ENCODE assay signal across 8 cellular contexts in the genomic region with DNA sequence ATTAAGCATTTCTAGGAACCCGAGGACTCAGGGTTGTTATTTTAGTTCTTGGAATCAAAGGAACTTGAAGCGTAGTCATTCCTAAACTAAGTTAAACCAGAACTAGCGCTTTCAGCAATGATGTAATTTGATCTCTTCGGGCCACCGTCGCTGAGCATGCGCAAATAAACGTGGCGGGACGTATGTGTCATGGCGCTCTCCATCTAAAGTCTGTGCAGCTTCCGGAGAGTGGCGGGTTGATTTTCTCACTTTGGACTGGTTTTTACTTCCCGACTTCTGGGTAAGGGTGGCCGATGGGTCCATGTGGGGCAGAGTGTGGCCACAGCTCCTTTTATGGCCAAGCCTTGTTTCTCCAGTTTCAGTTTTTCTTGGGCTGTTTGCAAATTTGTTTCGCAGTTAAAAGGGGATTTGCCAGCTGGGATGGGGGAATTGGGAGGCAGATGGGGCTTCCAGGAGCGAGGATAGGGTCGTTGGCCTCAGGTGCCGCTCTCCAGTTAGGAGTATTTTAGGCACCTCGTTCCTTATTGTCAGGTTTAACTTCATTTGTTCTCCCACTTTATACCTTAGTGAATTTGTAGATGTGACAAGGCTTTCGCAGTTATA. TPM values are rescaled to one million over a fixed set of nuclear protein-coding genes. Genes with fewer than 3 reads are reported as not detected.
DNase-seq lines count a peak whose midpoint lies in the region; ATAC-seq and TF ChIP-seq lines count a peak whose summit lies in the region.

CDKAL1 (plus strand) TSS at position 163 of the 603 bp plus-strand sequence. CDS start 11,894 bp downstream, outside the sequence.

- CTCF ChIA-PET in Calu3 (lab: Charles Lee) = interaction anchor here (0.5 to 1.1 kb wide), 3 partner anchors 129 to 278 kb away, joined by 3 to 6 read pairs (median 3); no protein-coding TSS in a partner anchor

- H3K36me3 ChIP-seq in HUES64 (ENCODE audit: insufficient read depth, low read length) (no peaks in the 10 kb centered on the region), OCI-LY1 (ENCODE audit: insufficient read depth, low read length) (no peaks in the 10 kb centered on the region; the same call in 1 of the 2 replicates)

- H3K9me3 ChIP-seq in HUES64 (ENCODE audit: insufficient read depth, low read depth, low read length) (no peaks in the 10 kb centered on the region), OCI-LY1 (ENCODE audit: low read length) (no peaks in the 10 kb centered on the region)

- H3K9me2 ChIP-seq in OCI-LY1 (ENCODE audit: low read depth, low read length) = no peaks in the 10 kb centered on the region

- H3K4me1 Mint-ChIP-seq in Calu3 (ENCODE audit: low read depth, unreplicated experiment) = peaks cover 33% of the 10 kb centered on the region

- no peaks in the 10 kb centered on the region for H3K27me3 ChIP-seq in HUES64 (ENCODE audit: insufficient read depth, low read length)
- H3K27me3 ChIP-seq in OCI-LY1 (ENCODE audit: insufficient read depth, low read length) = no peaks in the 10 kb centered on the region

- H3K4me3 ChIP-seq in HUES64 (ENCODE audit: low read length) (peak within 1 kb of the TSS; percentile 87), OCI-LY1 (ENCODE audit: low read depth, low read length, poor library complexity, severe bottlenecking) (peak within 1 kb of the TSS; percentile 96)

- peak within 1 kb of the TSS; percentile 96 for H3K4me2 ChIP-seq in OCI-LY1 (ENCODE audit: low read length)

- H3K4me1 ChIP-seq in HUES64 (ENCODE audit: insufficient read depth, low read length) (peaks cover 11% of the 10 kb centered on the region; the same call in 1 of the 2 replicates), OCI-LY1 (ENCODE audit: insufficient read depth, low read length, severe bottlenecking) (peaks cover 20% of the 10 kb centered on the region)

- peak within 1 kb of the TSS; percentile 87 for H3K27ac Mint-ChIP-seq in Calu3 (ENCODE audit: unreplicated experiment)

- H3K36me3 Mint-ChIP-seq in Calu3 (ENCODE audit: insufficient read depth, unreplicated experiment) = peaks cover 29% of the 10 kb centered on the region

- intact Hi-C loops in Calu3 (cut with micrococcal nuclease; ENCODE audit: unreplicated experiment) = no loop called here

- TF ChIP-seq CTCF in Calu3 (IDR thresholded peaks at IDR 0.05; ENCODE audit: unreplicated experiment) (no peak), OCI-LY1 (IDR thresholded peaks at IDR 0.05; ENCODE audit: low read length) (no peak)

- H3K27ac ChIP-seq in HUES64 (ENCODE audit: low read depth, low read length) (peak within 1 kb of the TSS; percentile 85), OCI-LY1 (ENCODE audit: low read depth, low read length, poor library complexity, severe bottlenecking) (peak within 1 kb of the TSS; percentile 59)

- WGBS in HUES64 = under 1% methylated on average over 20 of the region's 21 CpGs

- H3K4me3 Mint-ChIP-seq in Calu3 (ENCODE audit: low read depth, unreplicated experiment) = peak within 1 kb of the TSS; percentile 84

- no peaks in the 10 kb centered on the region for H3K9me3 Mint-ChIP-seq in Calu3 (ENCODE audit: low read depth, unreplicated experiment)

- peaks cover 28% of the 10 kb centered on the region for H3K79me2 ChIP-seq in OCI-LY1 (ENCODE audit: insufficient read depth, low read length)

- ATAC-seq in GM21447 (IDR thresholded peaks at IDR 0.05; ENCODE audit: unreplicated experiment) = peak; percentile 90

- H2AFZ ChIP-seq in OCI-LY1 (ENCODE audit: low read length) = peak within 1 kb of the TSS; percentile 95

- H4K20me1 ChIP-seq in OCI-LY1 (ENCODE audit: insufficient read depth, low read length) = no peaks in the 10 kb centered on the region

- H3K27me3 Mint-ChIP-seq in Calu3 (ENCODE audit: unreplicated experiment) = no peaks in the 10 kb centered on the region

- H3F3A ChIP-seq in OCI-LY1 (ENCODE audit: insufficient read depth, low read length) = no peaks in the 10 kb centered on the region

- H3K9ac ChIP-seq in HUES64 (ENCODE audit: low read depth, low read length) = peak within 1 kb of the TSS; percentile 91
- H3K9ac ChIP-seq in OCI-LY1 (ENCODE audit: low read length) = peak within 1 kb of the TSS; percentile 97

- DNase-seq in Calu3 (peak; percentile 94), epidermal melanocyte (ENCODE audit: insufficient read length, low spot score) (peak; percentile 52), middle frontal gyrus (ENCODE audit: extremely low spot score, low spot score) (peak; percentile 85)
- peak; percentile 83 for DNase-seq in activated CD8-positive, alpha-beta memory T cell treated with anti-CD3 and anti-CD28 coated beads, Interleukin-2, amount 50 U/mL, for 4 hours
- DNase-seq in stimulated activated CD8-positive, alpha-beta memory T cell treated with anti-CD3 and anti-CD28 coated beads, Interleukin-2, amount 100 ng/mL, for 48 hours (ENCODE audit: low read depth in 2 of 2) = peak; percentile 70 to 82

- BruUV-seq in Calu3 (replicated peaks; lab: Mats Ljungman, UMichigan) = no TSS peak

RNA-seq across cellular contexts. Expression of gene CDKAL1, which starts in this region (rescaled TPM):
- total RNA-seq in Calu3 (2022) = 37.8 and 39.6 TPM in 2 replicates
- polyA plus RNA-seq in HUES64 (2013, experiment 1 of 2) = 12.5 TPM
- 15.2 TPM for polyA plus RNA-seq in HUES64 (2013, experiment 2 of 2)

Comparison
In these comparisons a context has a peak if more than half of its experiments do, and no peak if none do; other contexts are left out.
1. Peak in every context shown above with its lines: DNase-seq, ATAC-seq, H3K4me3 ChIP-seq and H3K27ac ChIP-seq.